In genomic region chr10:63633677-63634487, GRCh38 we compare ENCODE assay signal across 8 cellular contexts.
DNase-seq lines count a peak whose midpoint lies in the region; ATAC-seq and TF ChIP-seq lines count a peak whose summit lies in the region.

No MANE protein-coding gene starts in this region.

- 79% methylated on average over 5 of the region's 5 CpGs for WGBS in heart right ventricle, 2 donors

- intact Hi-C loops in heart right ventricle (cut with DNase I) (loop anchor here in 7 of 10 donors (5.0 to 10.0 kb wide), 8 partner anchors 38 to 467 kb away; partner anchors contain the start of gene REEP3 (in 1 of the 7)), Right ventricle myocardium superior (cut with DNase I) (loop anchor here (5.0 kb wide), 1 partner anchor 78 kb away; no protein-coding TSS in a partner anchor)

- peak in 8 of 9 donors; percentile 9 to 64 (median 48) for TF ChIP-seq CTCF in heart right ventricle (IDR thresholded peaks at IDR 0.05)
- TF ChIP-seq CTCF in epithelial cell of esophagus (IDR thresholded peaks at IDR 0.05; ENCODE audit: insufficient read depth, low read depth, low read length, missing control alignments): peak; percentile 63
- peak; percentile 67 for TF ChIP-seq CTCF in retinal pigment epithelial cell (conservative IDR thresholded peaks at IDR 0.05; ENCODE audit: low read depth, low read length)

- no peaks in the 10 kb centered on the region for H3K9me3 ChIP-seq in heart right ventricle

- DNase-seq in heart right ventricle (no peak), Right ventricle myocardium superior (no peak), NCI-H82 treated with DMSO at 0.1 percent for 48 hours (lab: John Stamatoyannopoulos, UW; ENCODE audit: unreplicated experiment) (peak; percentile 31), epithelial cell of esophagus (ENCODE audit: low read depth) (peak; percentile 56), retinal pigment epithelial cell (ENCODE audit: low read depth) (no peak), T-helper 9 cell (no peak), T1000 (lab: John Stamatoyannopoulos, UW) (no peak)

- no peaks in the 10 kb centered on the region for H3K27me3 ChIP-seq in heart right ventricle

- H3K4me1 ChIP-seq in heart right ventricle: peaks cover 0 to 21% (median 14%) of the 10 kb centered on the region in 9 donors

- ATAC-seq in heart right ventricle: no peak
- ATAC-seq in Right ventricle myocardium superior (ENCODE audit: poor library complexity): no peak
- no peak for ATAC-seq in HG02852 (IDR thresholded peaks at IDR 0.05; ENCODE audit: unreplicated experiment)

- H3K36me3 ChIP-seq in heart right ventricle: no peaks in the 10 kb centered on the region

- H3K27ac ChIP-seq in heart right ventricle: no peak overlapping the region

- no peak overlapping the region for H3K4me3 ChIP-seq in heart right ventricle
- no peak overlapping the region for H3K4me3 ChIP-seq in epithelial cell of esophagus (ENCODE audit: low read length)
- H3K4me3 ChIP-seq in retinal pigment epithelial cell (ENCODE audit: low read length): no peak overlapping the region

Comparison
In these comparisons a context has a peak if more than half of its experiments do, and no peak if none do; other contexts are left out.
1. DNase-seq: peak in NCI-H82 treated with DMSO at 0.1 percent for 48 hours (single experiment) and epithelial cell of esophagus (single experiment); none in heart right ventricle (0 of 2), Right ventricle myocardium superior (single experiment), retinal pigment epithelial cell (single experiment), T-helper 9 cell (single experiment) and T1000 (single experiment).
2. Peak in every context shown above with its lines, with median percentiles within 50 percentile points of each other: CTCF ChIP-seq.